30 cellular contexts compared by ENCODE assay signal in the genomic region with DNA sequence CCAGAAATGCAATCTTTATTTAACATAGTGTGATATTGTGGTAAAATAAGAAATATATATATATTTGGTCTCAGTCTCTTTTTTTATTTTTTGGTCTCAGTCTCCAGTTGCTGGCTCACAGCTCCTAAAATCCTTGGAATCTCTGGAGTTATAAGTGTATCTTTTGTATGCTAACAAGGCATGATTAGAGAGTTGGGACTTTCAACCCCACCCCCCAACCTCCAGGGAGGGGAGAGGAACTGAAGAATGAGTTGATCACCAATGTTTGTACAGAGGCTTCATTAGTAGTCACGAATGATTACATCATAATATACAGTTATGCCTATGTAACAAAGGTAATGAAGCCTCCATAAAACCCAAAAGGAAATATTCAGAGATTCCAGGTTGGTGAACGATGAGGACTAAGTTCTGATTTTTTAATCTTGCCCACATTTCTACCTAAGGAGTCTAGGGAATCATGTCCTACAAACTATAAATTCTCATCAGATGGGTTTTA. TPM values are rescaled to one million over a fixed set of nuclear protein-coding genes. Genes with fewer than 3 reads are reported as not detected.
"Had no signal": no experiment of that assay in that cellular context is flagged by ENCODE, and none has a peak within 500 bp of the region (broad histone marks: within the 10 kb centered on the region; RNA-seq: fewer than 3 reads in every experiment).

No MANE protein-coding gene starts in this region.

- H3K4me3 ChIP-seq: cardiac muscle cell, PC-9 had no signal

- H2AFZ ChIP-seq: PC-9 had no signal

- ATAC-seq: activated CD8-positive, alpha-beta T cell treated with anti-CD3 and anti-CD28 coated beads for 36 hours; activated T-cell treated with anti-CD3 and anti-CD28 coated beads, Interleukin-2, amount 50 U/mL, for 72 hours; activated T-helper 17 cell treated with anti-CD3 and anti-CD28 coated beads, Interleukin-2, amount 50 U/mL, for 72 hours had no signal

- H3K4me2 ChIP-seq: PC-9 had no signal

- H3K27me3 ChIP-seq: brain microvascular endothelial cell, cardiac muscle cell had no signal

- DNase-seq: activated CD4-positive, alpha-beta T cell treated with anti-CD3 and anti-CD28 coated beads, Interleukin-2, amount 10 ng/mL, durations not matched to agents 24 days and 14 days; activated CD4-positive, alpha-beta T cell treated with anti-CD3 and anti-CD28 coated beads, Interleukin-2, amount 50 U/mL, for 4 hours; activated CD8-positive, alpha-beta T cell treated with anti-CD3 and anti-CD28 coated beads for 36 hours; activated effector memory CD4-positive, alpha-beta T cell treated with anti-CD3 and anti-CD28 coated beads, Interleukin-2, amount 50 U/mL, for 16 hours; activated naive CD4-positive, alpha-beta T cell; activated naive CD4-positive, alpha-beta T cell treated with anti-CD3 and anti-CD28 coated beads, Interleukin-2, amount 50 U/mL, for 16 hours; activated naive CD8-positive, alpha-beta T cell treated with anti-CD3 and anti-CD28 coated beads for 36 hours; activated T-cell treated with anti-CD3 and anti-CD28 coated beads, Interleukin-2, amount 50 U/mL, for 1 hour; activated T-cell treated with anti-CD3 and anti-CD28 coated beads, Interleukin-2, amount 50 U/mL, for 72 hours; amniotic stem cell; aorta; brain microvascular endothelial cell; NCI-H1105 treated with DMSO at 0.1 percent for 48 hours; NCI-H1436; NCI-H1694; NCI-H1930; NCI-H2081 treated with DMSO at 0.1 percent for 48 hours; NCI-H345; NCI-H524 treated with DMSO at 0.1 percent for 48 hours; NCI-H748 treated with DMSO at 0.1 percent for 48 hours; NK-92 treated with Interleukin-12 subunit alpha and Interleukin-12 subunit beta, amount 100 ng/mL, for 24 hours; PC-9; Right ventricle myocardium superior had no signal

- H3K36me3 ChIP-seq: brain microvascular endothelial cell, cardiac muscle cell had no signal

- H3K27ac ChIP-seq: brain microvascular endothelial cell, cardiac muscle cell, PC-9, RWPE1 had no signal

- FAIRE-seq: RCC 7860 had no signal

RNA-seq across cellular contexts. Expression of a gene that starts 22.8 kb away (rescaled TPM):
- total RNA-seq: activated CD4-positive, alpha-beta T cell treated with anti-CD3 and anti-CD28 coated beads, Interleukin-2, amount 10 ng/mL, durations not matched to agents 24 days and 14 days; activated CD8-positive, alpha-beta memory T cell treated with anti-CD3 and anti-CD28 coated beads for 36 hours; activated CD8-positive, alpha-beta T cell treated with anti-CD3 and anti-CD28 coated beads for 36 hours; activated naive CD8-positive, alpha-beta T cell treated with anti-CD3 and anti-CD28 coated beads for 36 hours; activated T-cell treated with anti-CD3 and anti-CD28 coated beads, Interleukin-2, amount 50 U/mL, for 72 hours; activated T-helper 17 cell treated with anti-CD3 and anti-CD28 coated beads, Interleukin-2, amount 50 U/mL, for 72 hours; aorta; cardiac muscle cell; M059J; NCI-H460; PC-9; Right ventricle myocardium superior had no signal
- polyA plus RNA-seq: aorta, cardiac muscle cell had no signal
